Comparison of ENCODE assay signal across 25 cellular contexts in the genomic region with DNA sequence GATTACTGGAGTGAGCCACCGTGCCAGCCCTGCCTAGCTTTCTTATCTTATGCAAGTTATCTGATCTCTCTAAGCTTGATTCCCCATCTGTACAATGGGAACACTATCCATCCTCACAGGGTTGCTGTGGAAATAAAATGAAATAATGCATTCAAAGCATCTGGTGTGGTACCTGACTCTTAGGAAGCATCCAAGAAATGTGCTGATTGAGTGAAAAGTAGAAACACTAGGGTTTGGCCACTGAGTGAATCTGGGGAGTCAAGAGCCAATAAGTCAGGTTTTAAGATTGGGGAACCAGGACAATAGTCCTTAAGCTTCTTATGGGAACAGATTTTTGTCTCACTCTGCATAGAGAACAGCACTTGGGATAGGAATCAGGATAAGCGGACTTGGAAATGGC. TPM values are rescaled to one million over a fixed set of nuclear protein-coding genes. Genes with fewer than 3 reads are reported as not detected.
DNase-seq lines count a peak whose midpoint lies in the region; ATAC-seq and TF ChIP-seq lines count a peak whose summit lies in the region.
"Had no signal": no experiment of that assay in that cellular context is flagged by ENCODE, and none has a peak within 500 bp of the region (broad histone marks: within the 10 kb centered on the region; RNA-seq: fewer than 3 reads in every experiment).

No MANE protein-coding gene starts in this region.

- H3K9ac ChIP-seq in neural progenitor cell = no peak overlapping the region
- H3K9ac ChIP-seq: KMS-11, SK-N-SH had no signal

- no peak for ATAC-seq in CD4-positive, CD25-positive, alpha-beta regulatory T cell (ENCODE audit: low read depth in 2 of 2)
- ATAC-seq: GM12878, PC-3 had no signal

- peaks cover 24% of the 10 kb centered on the region for H3K79me2 ChIP-seq in neural progenitor cell (ENCODE audit: low read depth)

- DNase-seq in NCI-H82 (lab: John Stamatoyannopoulos, UW) (peak; percentile 77), NCI-H82 treated with DMSO at 0.1 percent for 48 hours (lab: John Stamatoyannopoulos, UW; ENCODE audit: unreplicated experiment) (no peak), WERI-Rb-1 (no peak), neural progenitor cell (ENCODE audit: low spot score) (no peak), NCI-H146 treated with DMSO at 0.1 percent for 48 hours (lab: John Stamatoyannopoulos, UW; ENCODE audit: unreplicated experiment) (no peak), GDM1 (lab: John Stamatoyannopoulos, UW) (no peak), NCI-H2171 treated with DMSO at 0.1 percent for 48 hours (lab: John Stamatoyannopoulos, UW) (no peak)
- no peak for DNase-seq in CD4-positive, CD25-positive, alpha-beta regulatory T cell
- DNase-seq: ACHN, BE2C, COR-L47, DMS53, HCEC 1CT, IMR-90, NCI-H1048, NCI-H1417, NCI-H1694 treated with DMSO at 0.1 percent for 48 hours, NCI-H2081, NCI-H226, NCI-H510A, PC-3, SK-N-SH had no signal

- no peaks in the 10 kb centered on the region for H3K36me3 ChIP-seq in CD4-positive, CD25-positive, alpha-beta regulatory T cell (ENCODE audit: control insufficient read depth, insufficient read depth, low read length)
- H3K36me3 ChIP-seq in WERI-Rb-1 (no peaks in the 10 kb centered on the region), neural progenitor cell (no peaks in the 10 kb centered on the region)
- H3K36me3 ChIP-seq: BE2C had no signal

- peak overlapping the region; percentile 6 to 83 (median 11) for H3K27ac Mint-ChIP-seq in CD4-positive, CD25-positive, alpha-beta regulatory T cell
- peak overlapping the region; percentile 61 for H3K27ac Mint-ChIP-seq in neural progenitor cell

- peaks cover 4% of the 10 kb centered on the region for H3K27me3 Mint-ChIP-seq in CD4-positive, CD25-positive, alpha-beta regulatory T cell
- peaks cover 8% of the 10 kb centered on the region for H3K27me3 Mint-ChIP-seq in neural progenitor cell (ENCODE audit: insufficient read depth, low read depth)

- no peak overlapping the region for H3K4me2 ChIP-seq in neural progenitor cell
- H3K4me2 ChIP-seq: KMS-11, SK-N-SH had no signal

- H4K20me1 ChIP-seq in neural progenitor cell (ENCODE audit: low read depth) = peaks cover 16% of the 10 kb centered on the region

- H3K27me3 ChIP-seq in CD4-positive, CD25-positive, alpha-beta regulatory T cell (ENCODE audit: control insufficient read depth, insufficient read depth, low read length) = no peaks in the 10 kb centered on the region
- H3K27me3 ChIP-seq in WERI-Rb-1 (ENCODE audit: insufficient read depth, low read depth, severe bottlenecking) (no peaks in the 10 kb centered on the region), neural progenitor cell (no peaks in the 10 kb centered on the region)
- H3K27me3 ChIP-seq: BE2C had no signal

- H3F3A ChIP-seq in neural progenitor cell (ENCODE audit: low read depth) = peaks cover 7% of the 10 kb centered on the region

- no peak overlapping the region for H3K4me3 ChIP-seq in CD4-positive, CD25-positive, alpha-beta regulatory T cell (ENCODE audit: low read depth, low read length)
- H3K4me3 ChIP-seq in WERI-Rb-1 (ENCODE audit: low read depth, low read length) (no peak overlapping the region), neural progenitor cell (no peak overlapping the region)
- H3K4me3 ChIP-seq: GM12878 had no signal

- peaks cover 6 to 80% (median 32%) of the 10 kb centered on the region in 4 donors for H3K4me1 Mint-ChIP-seq in CD4-positive, CD25-positive, alpha-beta regulatory T cell
- peaks cover 75% of the 10 kb centered on the region for H3K4me1 Mint-ChIP-seq in neural progenitor cell

- no peak overlapping the region for H2AFZ ChIP-seq in neural progenitor cell (replicated peaks)

- no peaks in the 10 kb centered on the region for H3K9me3 Mint-ChIP-seq in CD4-positive, CD25-positive, alpha-beta regulatory T cell
- no peaks in the 10 kb centered on the region for H3K9me3 Mint-ChIP-seq in neural progenitor cell

- peak overlapping the region in 2 of 4 donors; percentile 52 to 55 for H3K4me3 Mint-ChIP-seq in CD4-positive, CD25-positive, alpha-beta regulatory T cell
- peak overlapping the region; percentile 22 for H3K4me3 Mint-ChIP-seq in neural progenitor cell

- no peak overlapping the region for H3K27ac ChIP-seq in CD4-positive, CD25-positive, alpha-beta regulatory T cell (ENCODE audit: insufficient read depth, low read length, poor library complexity, severe bottlenecking)
- H3K27ac ChIP-seq in WERI-Rb-1 = peak overlapping the region; percentile 70
- H3K27ac ChIP-seq in neural progenitor cell = no peak overlapping the region
- H3K27ac ChIP-seq: 22Rv1, KMS-11 had no signal

- H3K36me3 Mint-ChIP-seq in CD4-positive, CD25-positive, alpha-beta regulatory T cell = peaks cover 3% of the 10 kb centered on the region
- H3K36me3 Mint-ChIP-seq in neural progenitor cell = peaks cover 6% of the 10 kb centered on the region

- TF ChIP-seq CTCF in WERI-Rb-1 (IDR thresholded peaks at IDR 0.05; ENCODE audit: low read depth, low read length) (no peak), neural progenitor cell (IDR thresholded peaks at IDR 0.05) (no peak)

- no peaks in the 10 kb centered on the region for H3K9me3 ChIP-seq in CD4-positive, CD25-positive, alpha-beta regulatory T cell (ENCODE audit: control insufficient read depth in 2 of 2, low read length in 2 of 2)
- no peaks in the 10 kb centered on the region for H3K9me3 ChIP-seq in WERI-Rb-1 (ENCODE audit: severe bottlenecking)
- H3K9me3 ChIP-seq in neural progenitor cell (ENCODE audit: low read depth) = no peaks in the 10 kb centered on the region
- H3K9me3 ChIP-seq: BE2C, SK-N-SH had no signal

- peaks cover 43% of the 10 kb centered on the region for H3K4me1 ChIP-seq in CD4-positive, CD25-positive, alpha-beta regulatory T cell (ENCODE audit: control insufficient read depth, insufficient read depth, low read length, poor library complexity, severe bottlenecking)
- peaks cover 19% of the 10 kb centered on the region for H3K4me1 ChIP-seq in neural progenitor cell

RNA-seq across cellular contexts. Expression of a gene that starts 3.5 kb away (rescaled TPM):
- total RNA-seq in CD4-positive, CD25-positive, alpha-beta regulatory T cell = 10.7 TPM
- polyA plus RNA-seq in CD4-positive, CD25-positive, alpha-beta regulatory T cell = 10 to 100 TPM; 12.4 to 26.3 (median 17.7) TPM
- total RNA-seq in neural progenitor cell (ENCODE audit: low replicate concordance) = 16.6 and 18.2 TPM in 2 replicates

RNA-seq across cellular contexts. Expression of a gene that starts 27.2 kb away (rescaled TPM):
- not detected for total RNA-seq in CD4-positive, CD25-positive, alpha-beta regulatory T cell
- under 1 TPM in 1 of 4 donors, not detected in 3; 0.22 TPM for polyA plus RNA-seq in CD4-positive, CD25-positive, alpha-beta regulatory T cell
- total RNA-seq in neural progenitor cell (ENCODE audit: low replicate concordance) = 0.95 and 2.1 TPM in 2 replicates
- total RNA-seq: GM12878 had no signal
- polyA plus RNA-seq: GM12878 had no signal

RNA-seq across cellular contexts. Expression of a gene that starts 51.5 kb away (rescaled TPM):
- not detected for total RNA-seq in CD4-positive, CD25-positive, alpha-beta regulatory T cell
- polyA plus RNA-seq in CD4-positive, CD25-positive, alpha-beta regulatory T cell = under 1 TPM in 1 of 4 donors, not detected in 3; 0.07 TPM
- total RNA-seq in neural progenitor cell (ENCODE audit: low replicate concordance) = not detected in 2 replicates
- total RNA-seq: IMR-90 had no signal
- polyA plus RNA-seq: GM12878, IMR-90, SK-N-SH had no signal
